Comparison of ENCODE assay signal across 8 cellular contexts in genomic region chr2:190882831-190883582, GRCh38. TPM values are rescaled to one million over a fixed set of nuclear protein-coding genes. Genes with fewer than 3 reads are reported as not detected.
DNase-seq lines count a peak whose midpoint lies in the region; ATAC-seq, FAIRE-seq and TF ChIP-seq lines count a peak whose summit lies in the region.

No MANE protein-coding gene starts in this region.

- H3K27ac ChIP-seq in OCI-LY3 (ENCODE audit: low read length): peak overlapping the region; percentile 96
- no peak overlapping the region for H3K27ac ChIP-seq in H1 (ENCODE audit: low read depth, low read length)
- H3K27ac ChIP-seq in pancreas: peak overlapping the region; percentile 93 to 99 (median 98)

- no peaks in the 10 kb centered on the region for H3K27me3 ChIP-seq in OCI-LY3 (ENCODE audit: low read depth, low read length)
- H3K27me3 ChIP-seq in H1 (replicated peaks in 1 of 4; ENCODE audit: control insufficient read depth in 3 of 4, extremely low read depth in 1 of 4, insufficient read depth in 3 of 4, low read length in 3 of 4): no peaks in the 10 kb centered on the region
- H3K27me3 ChIP-seq in pancreas: no peaks in the 10 kb centered on the region

- 70% methylated on average over 4 of the region's 4 CpGs; no CpG with 5 or more reads in 1 of the 2 experiments for WGBS in H1 (ENCODE audit: extremely low coverage in 1 of 2, insufficient coverage in 1 of 2, insufficient read length in 1 of 2, insufficient replicate concordance in 2 of 2, low coverage in 1 of 2, low lambda C conversion rate in 2 of 2, missing lambda C conversion rate in 1 of 2), 2 experiments
- 6 to 7% methylated on average over 4 of the region's 4 CpGs for WGBS in pancreas, 2 donors

- H3K23me2 ChIP-seq in H1 (ENCODE audit: low read depth, low read length): peaks cover 4% of the 10 kb centered on the region; the same call in 1 of the 2 replicates

- CTCF ChIA-PET in H1 (lab: Charles Lee; ENCODE audit: partially characterized antibody): interaction anchor here (1.4 to 2.5 kb wide), 3 partner anchors 9 to 32 kb away, joined by 3 to 9 read pairs (median 4); no protein-coding TSS in a partner anchor

- H4K91ac ChIP-seq in H1 (replicated peaks; ENCODE audit: insufficient read length, low read length): no peak overlapping the region

- no peak overlapping the region for H3K56ac ChIP-seq in H1 (replicated peaks; ENCODE audit: insufficient read length, low read depth, low read length)

- H3K18ac ChIP-seq in H1 (ENCODE audit: extremely low read depth, low read length): no peak overlapping the region

- TF ChIP-seq CTCF in GM12865 (IDR thresholded peaks at IDR 0.05; ENCODE audit: insufficient read depth, low read depth, low read length, missing control alignments) (no peak), OCI-LY3 (IDR thresholded peaks at IDR 0.05; ENCODE audit: low read depth, low read length) (no peak), H1 (IDR thresholded peaks at IDR 0.05; ENCODE audit: control extremely low read depth in 1 of 3, insufficient read depth in 1 of 3, low read depth in 1 of 3, low read length in 3 of 3) (no peak), pancreas (IDR thresholded peaks at IDR 0.05) (no peak), mucosa of descending colon (IDR thresholded peaks at IDR 0.05) (no peak)

- intact Hi-C loops in pancreas (cut with DNase I): no loop called here
- intact Hi-C loops in mucosa of descending colon (cut with DNase I, micrococcal nuclease): no loop called here

- DNase-seq in GM12865 (ENCODE audit: low read depth) (peak; percentile 35), H1 (ENCODE audit: low read depth in 1 of 2, low spot score in 2 of 2) (no peak), pancreas (no peak), mucosa of gallbladder (ENCODE audit: low spot score) (no peak), mucosa of descending colon (no peak), NCI-H146 (lab: John Stamatoyannopoulos, UW) (no peak), cerebellar cortex (ENCODE audit: low spot score) (no peak)

- no peak for TF ChIP-seq POLR2A in H1 (IDR thresholded peaks at IDR 0.05; ENCODE audit: control extremely low read depth in 1 of 2, low read depth in 2 of 2, low read length in 2 of 2)

- no peak overlapping the region for H2AFZ ChIP-seq in OCI-LY3 (ENCODE audit: low read depth, low read length)
- H2AFZ ChIP-seq in H1 (ENCODE audit: low read length): no peak overlapping the region

- H3K23ac ChIP-seq in H1 (ENCODE audit: insufficient read length): no peak overlapping the region

- H4K20me1 ChIP-seq in OCI-LY3 (ENCODE audit: insufficient read depth, low read length) (peaks cover 37% of the 10 kb centered on the region), H1 (replicated peaks in 1 of 2; ENCODE audit: control insufficient read depth in 1 of 2, insufficient read depth in 2 of 2, low read length in 2 of 2) (no peaks in the 10 kb centered on the region)

- no peak overlapping the region for H2BK120ac ChIP-seq in H1 (replicated peaks; ENCODE audit: low read depth, low read length)

- POLR2A ChIA-PET in H1 (lab: Charles Lee; ENCODE audit: partially characterized antibody): interaction anchor here (0.9 to 3.5 kb wide), 4 partner anchors 9 to 33 kb away, joined by 3 to 43 read pairs (median 10); no protein-coding TSS in a partner anchor

- no peak overlapping the region for H4K8ac ChIP-seq in H1 (ENCODE audit: extremely low read depth, insufficient read depth, low read length)

- H3K36me3 ChIP-seq in OCI-LY3 (replicated peaks; ENCODE audit: low read depth, low read length): peaks cover 39% of the 10 kb centered on the region
- H3K36me3 ChIP-seq in H1 (ENCODE audit: control insufficient read depth in 2 of 4, insufficient read depth in 4 of 4, low read length in 3 of 4): no peaks in the 10 kb centered on the region
- H3K36me3 ChIP-seq in pancreas: no peaks in the 10 kb centered on the region
- no peaks in the 10 kb centered on the region for H3K36me3 ChIP-seq in mucosa of descending colon (ENCODE audit: low read depth)

- H3K4me3 ChIP-seq in GM12865 (ENCODE audit: low read depth, low read length) (peak overlapping the region; percentile 71), OCI-LY3 (ENCODE audit: low read length) (peak overlapping the region; percentile 80), H1 (ENCODE audit: extremely low read depth in 1 of 4, insufficient read depth in 2 of 4, low read depth in 3 of 4, low read length in 4 of 4) (peak overlapping the region; percentile 3 to 78 (median 34); a peak in 6 of 8 replicates), pancreas (peak overlapping the region in 3 of 4 donors; percentile 93 to 98 (median 93)), mucosa of descending colon (no peak overlapping the region)

- no peak for ATAC-seq in pancreas
- ATAC-seq in mucosa of descending colon: no peak

- no peak overlapping the region for H2AK5ac ChIP-seq in H1 (ENCODE audit: low read depth, low read length)

- H2BK15ac ChIP-seq in H1 (ENCODE audit: low read length): no peak overlapping the region; the same call in 1 of the 2 replicates

- no peak overlapping the region for H2BK12ac ChIP-seq in H1 (ENCODE audit: low read depth, low read length)

- H3K79me2 ChIP-seq in OCI-LY3 (ENCODE audit: low read length) (peaks cover 78% of the 10 kb centered on the region), H1 (ENCODE audit: control insufficient read depth in 1 of 2, insufficient read depth in 2 of 2, low read length in 2 of 2) (peaks cover 3 to 63% of the 10 kb centered on the region in 2 experiments; a peak in 3 of 4 replicates)

- no peak overlapping the region for H4K5ac ChIP-seq in H1 (ENCODE audit: insufficient read length, low read depth, low read length)

- no peak overlapping the region for H2BK20ac ChIP-seq in H1 (ENCODE audit: low read length)

- no peak overlapping the region for H3K14ac ChIP-seq in H1 (ENCODE audit: insufficient read length)

- no peaks in the 10 kb centered on the region for H3K9me3 ChIP-seq in OCI-LY3 (ENCODE audit: insufficient read depth, low read length)
- no peaks in the 10 kb centered on the region for H3K9me3 ChIP-seq in H1 (ENCODE audit: insufficient read depth in 2 of 2, low read depth in 1 of 2, low read length in 1 of 2)
- H3K9me3 ChIP-seq in pancreas: peaks cover 0 to 3% (median 0%) of the 10 kb centered on the region in 4 donors
- no peaks in the 10 kb centered on the region for H3K9me3 ChIP-seq in mucosa of descending colon

- peaks cover 48% of the 10 kb centered on the region for H3K4me1 ChIP-seq in OCI-LY3 (ENCODE audit: low read length)
- H3K4me1 ChIP-seq in H1 (replicated peaks in 1 of 4; ENCODE audit: control insufficient read depth in 3 of 4, insufficient read depth in 4 of 4, low read length in 3 of 4): peaks cover 0 to 12% (median 3%) of the 10 kb centered on the region in 4 experiments; a peak in 2 of 7 replicates
- peaks cover 14 to 39% (median 32%) of the 10 kb centered on the region in 3 donors for H3K4me1 ChIP-seq in pancreas
- peaks cover 17% of the 10 kb centered on the region for H3K4me1 ChIP-seq in mucosa of descending colon (ENCODE audit: low read depth)

- no peak for TF ChIP-seq RAD21 in H1 (IDR thresholded peaks at IDR 0.05 in 1 of 2, conservative IDR thresholded peaks at IDR 0.05 in 1 of 2; ENCODE audit: low read depth in 2 of 2, low read length in 2 of 2)

- no peak overlapping the region for H2BK5ac ChIP-seq in H1 (ENCODE audit: low read depth, low read length)

- TF ChIP-seq EP300 in H1 (IDR thresholded peaks at IDR 0.05; ENCODE audit: borderline replicate concordance in 1 of 2, low read depth in 2 of 2, low read length in 2 of 2): no peak

- H3K9ac ChIP-seq in OCI-LY3 (ENCODE audit: low read length) (peak overlapping the region; percentile 91), H1 (replicated peaks in 1 of 4; ENCODE audit: extremely low read depth in 1 of 4, low read depth in 3 of 4, low read length in 3 of 4) (no peak overlapping the region)

- no peak for FAIRE-seq in H1 (lab: Jason Lieb, UNC)
- FAIRE-seq in pancreas (lab: Jason Lieb, UNC): no peak

- no peaks in the 10 kb centered on the region for H3K79me1 ChIP-seq in H1 (ENCODE audit: low read depth, low read length)

- H3K4me2 ChIP-seq in OCI-LY3 (ENCODE audit: low read length) (peak overlapping the region; percentile 93), H1 (ENCODE audit: insufficient read depth in 1 of 2, low read depth in 2 of 2, low read length in 2 of 2) (peak overlapping the region; percentile 87 to 89)

- no peak overlapping the region for H3K4ac ChIP-seq in H1 (replicated peaks; ENCODE audit: insufficient read length, low read depth, low read length)

TF ChIP-seq in H1, 55 proteins besides CTCF, POLR2A, EP300 and RAD21:
- TF ChIP-seq RXRA (IDR thresholded peaks at IDR 0.05; ENCODE audit: insufficient read depth, low read depth, low read length) (no peak), FOSL1 (IDR thresholded peaks at IDR 0.05; ENCODE audit: insufficient read depth, low read depth, low read length) (no peak), KDM4A (IDR thresholded peaks at IDR 0.05; ENCODE audit: low read depth, low read length, severe bottlenecking) (no peak), YY1 (IDR thresholded peaks at IDR 0.05; ENCODE audit: low read depth, low read length) (no peak)
TF ChIP-seq in H1: peak in this region for 0.

RNA-seq across cellular contexts. Expression of gene GLS, which starts 2.4 kb away (rescaled TPM):
- 81.8 and 89.8 TPM in 2 replicates for total RNA-seq in H1 (2021; fragmentation: NEBNext Ultra II Directional; extraction: Animal tissue kit (Norgen Biotek cat#: 25700))
- polyA plus RNA-seq in H1 (2011; rRNA removed) (8.6 and 15.7 TPM in 2 replicates), pancreas (10 to 100 TPM; 20.5 to 54.3 TPM)
- polyA plus RNA-seq in H1 (2011; cell fraction: cytosol; rRNA removed): 24.9 TPM
- 14.4 TPM for polyA plus RNA-seq in H1 (2011; cell fraction: nucleus; rRNA removed)
- 33.9 to 71.7 TPM (median 51.5 TPM) in 4 replicates for polyA plus RNA-seq in H1 (2012, experiment 1 of 2)
- 4.5 TPM for polyA plus RNA-seq in H1 (2012, experiment 2 of 2)
- 34.7 TPM for polyA plus RNA-seq in H1 (2013, experiment 1 of 2)
- 31.8 TPM for polyA plus RNA-seq in H1 (2013, experiment 2 of 2)
- 77.0 and 78.9 TPM in 2 replicates for polyA minus RNA-seq in H1 (2011; rRNA and poly(A)+ RNA removed)
- polyA minus RNA-seq in H1 (2011; cell fraction: cytosol; rRNA and poly(A)+ RNA removed): 38.8 TPM
- 157 TPM for polyA minus RNA-seq in H1 (2011; cell fraction: nucleus; rRNA and poly(A)+ RNA removed)
- total RNA-seq in pancreas (10 to 100 TPM; 30.4 to 84.4 (median 51.6) TPM), mucosa of gallbladder (188 TPM), mucosa of descending colon (10 to 100 TPM; 49.8 to 91.9 (median 77.0) TPM)
